1 cellular context compared by ENCODE assay signal in genomic region chr7:471866-472639, GRCh38.
TF ChIP-seq lines count a peak whose summit lies in the region.

No MANE protein-coding gene starts in this region.

TF ChIP-seq in HEK293, 187 proteins besides CTCF, POLR2A, EP300 and RAD21 (continued from another document and continues in another):
- TF ChIP-seq PRDM10 (tag by site-specific recombination; IDR thresholded peaks at IDR 0.05) (no peak), ZNF112 (tag by site-specific recombination; IDR thresholded peaks at IDR 0.05) (no peak), HOXC10 (CRISPR knock-in tag; IDR thresholded peaks at IDR 0.05) (no peak), ZSCAN30 (tag by site-specific recombination; IDR thresholded peaks at IDR 0.05) (no peak), PRDM1 (tag by site-specific recombination; IDR thresholded peaks at IDR 0.05) (no peak), WT1 (tag by site-specific recombination; IDR thresholded peaks at IDR 0.05) (no peak), ZNF354C (tag by site-specific recombination; IDR thresholded peaks at IDR 0.05; ENCODE audit: borderline replicate concordance, low read depth) (no peak), ZNF341 (tag by site-specific recombination; IDR thresholded peaks at IDR 0.05; ENCODE audit: low read depth) (peak; percentile 71), ZNF544 (tag by site-specific recombination; IDR thresholded peaks at IDR 0.05) (no peak), KLF9 (tag by site-specific recombination; IDR thresholded peaks at IDR 0.05; ENCODE audit: low read depth) (no peak), TSHZ1 (tag by site-specific recombination; IDR thresholded peaks at IDR 0.05; ENCODE audit: borderline replicate concordance) (no peak), ZNF202 (tag by site-specific recombination; IDR thresholded peaks at IDR 0.05; ENCODE audit: borderline replicate concordance) (no peak), ZXDB (tag by site-specific recombination; IDR thresholded peaks at IDR 0.05) (peak; percentile 56; the same call in 1 of the 2 replicates), ZBTB8A (tag by site-specific recombination; IDR thresholded peaks at IDR 0.05) (0 out of 2 replicates have a peak, but pooled peaks have one; percentile 7), ZNF302 (tag by site-specific recombination; IDR thresholded peaks at IDR 0.05; ENCODE audit: low read depth) (no peak), ZNF561 (tag by site-specific recombination; IDR thresholded peaks at IDR 0.05; ENCODE audit: borderline replicate concordance) (0 out of 2 replicates have a peak, but pooled peaks have one; percentile 17), ZNF16 (tag by site-specific recombination; IDR thresholded peaks at IDR 0.05; ENCODE audit: low read depth) (no peak), FEZF1 (tag by site-specific recombination; IDR thresholded peaks at IDR 0.05) (no peak), ZNF10 (tag by site-specific recombination; IDR thresholded peaks at IDR 0.05) (peak; percentile 75; the same call in 1 of the 2 replicates), ZNF2 (tag by site-specific recombination; IDR thresholded peaks at IDR 0.05) (no peak), ZNF174 (tag by site-specific recombination; IDR thresholded peaks at IDR 0.05) (no peak), ZBTB21 (tag by site-specific recombination; IDR thresholded peaks at IDR 0.05) (no peak), GLI4 (tag by site-specific recombination; IDR thresholded peaks at IDR 0.05) (no peak), GLI2 (tag by site-specific recombination; IDR thresholded peaks at IDR 0.05; ENCODE audit: borderline replicate concordance, low read depth) (no peak), KLF8 (tag by site-specific recombination; IDR thresholded peaks at IDR 0.05) (no peak), OSR2 (tag by site-specific recombination; IDR thresholded peaks at IDR 0.05) (peak; percentile 39; the same call in 1 of the 2 replicates), ZNF398 (tag by site-specific recombination; IDR thresholded peaks at IDR 0.05) (0 out of 2 replicates have a peak, but pooled peaks have one; percentile 52), ZNF501 (tag by site-specific recombination; IDR thresholded peaks at IDR 0.05) (no peak), ZNF596 (tag by site-specific recombination; IDR thresholded peaks at IDR 0.05) (no peak), ZBTB7A (tag by site-specific recombination; IDR thresholded peaks at IDR 0.05; ENCODE audit: low read depth) (no peak), ZNF223 (tag by site-specific recombination; IDR thresholded peaks at IDR 0.05) (no peak), ZBTB17 (tag by site-specific recombination; IDR thresholded peaks at IDR 0.05) (no peak), SETDB1 (IDR thresholded peaks at IDR 0.05; ENCODE audit: insufficient read length, low read length) (no peak), YY1 (tag by site-specific recombination; IDR thresholded peaks at IDR 0.05) (no peak), ZNF600 (tag by site-specific recombination; IDR thresholded peaks at IDR 0.05) (peak; percentile 91), ZNF324 (tag by site-specific recombination; IDR thresholded peaks at IDR 0.05) (no peak), BCL11B (tag by site-specific recombination; IDR thresholded peaks at IDR 0.05; ENCODE audit: low read depth) (no peak), ZNF292 (tag by site-specific recombination; IDR thresholded peaks at IDR 0.05; ENCODE audit: borderline replicate concordance, low read depth) (no peak), SCRT2 (tag by site-specific recombination; IDR thresholded peaks at IDR 0.05) (no peak), MEIS1 (CRISPR knock-in tag; IDR thresholded peaks at IDR 0.05; ENCODE audit: borderline replicate concordance) (no peak)
- TF ChIP-seq, protein P1, sequence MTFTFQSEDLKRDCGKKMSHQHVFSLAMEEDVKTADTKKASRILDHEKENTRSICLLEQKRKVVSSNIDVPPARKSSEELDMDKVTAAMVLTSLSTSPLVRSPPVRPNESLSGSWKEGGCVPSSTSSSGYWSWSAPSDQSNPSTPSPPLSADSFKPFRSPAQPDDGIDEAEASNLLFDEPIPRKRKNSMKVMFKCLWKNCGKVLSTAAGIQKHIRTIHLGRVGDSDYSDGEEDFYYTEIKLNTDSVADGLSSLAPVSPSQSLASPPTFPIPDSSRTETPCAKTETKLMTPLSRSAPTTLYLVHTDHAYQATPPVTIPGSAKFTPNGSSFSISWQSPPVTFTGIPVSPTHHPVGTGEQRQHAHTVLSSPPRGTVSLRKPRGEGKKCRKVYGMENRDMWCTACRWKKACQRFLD (tag by site-specific recombination; IDR thresholded peaks at IDR 0.05) = no peak
- TF ChIP-seq, protein P2, sequence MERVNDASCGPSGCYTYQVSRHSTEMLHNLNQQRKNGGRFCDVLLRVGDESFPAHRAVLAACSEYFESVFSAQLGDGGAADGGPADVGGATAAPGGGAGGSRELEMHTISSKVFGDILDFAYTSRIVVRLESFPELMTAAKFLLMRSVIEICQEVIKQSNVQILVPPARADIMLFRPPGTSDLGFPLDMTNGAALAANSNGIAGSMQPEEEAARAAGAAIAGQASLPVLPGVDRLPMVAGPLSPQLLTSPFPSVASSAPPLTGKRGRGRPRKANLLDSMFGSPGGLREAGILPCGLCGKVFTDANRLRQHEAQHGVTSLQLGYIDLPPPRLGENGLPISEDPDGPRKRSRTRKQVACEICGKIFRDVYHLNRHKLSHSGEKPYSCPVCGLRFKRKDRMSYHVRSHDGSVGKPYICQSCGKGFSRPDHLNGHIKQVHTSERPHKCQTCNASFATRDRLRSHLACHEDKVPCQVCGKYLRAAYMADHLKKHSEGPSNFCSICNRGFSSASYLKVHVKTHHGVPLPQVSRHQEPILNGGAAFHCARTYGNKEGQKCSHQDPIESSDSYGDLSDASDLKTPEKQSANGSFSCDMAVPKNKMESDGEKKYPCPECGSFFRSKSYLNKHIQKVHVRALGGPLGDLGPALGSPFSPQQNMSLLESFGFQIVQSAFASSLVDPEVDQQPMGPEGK (tag by site-specific recombination; IDR thresholded peaks at IDR 0.05) = 0 out of 2 replicates have a peak, but pooled peaks have one; percentile 51
- TF ChIP-seq, protein P3, sequence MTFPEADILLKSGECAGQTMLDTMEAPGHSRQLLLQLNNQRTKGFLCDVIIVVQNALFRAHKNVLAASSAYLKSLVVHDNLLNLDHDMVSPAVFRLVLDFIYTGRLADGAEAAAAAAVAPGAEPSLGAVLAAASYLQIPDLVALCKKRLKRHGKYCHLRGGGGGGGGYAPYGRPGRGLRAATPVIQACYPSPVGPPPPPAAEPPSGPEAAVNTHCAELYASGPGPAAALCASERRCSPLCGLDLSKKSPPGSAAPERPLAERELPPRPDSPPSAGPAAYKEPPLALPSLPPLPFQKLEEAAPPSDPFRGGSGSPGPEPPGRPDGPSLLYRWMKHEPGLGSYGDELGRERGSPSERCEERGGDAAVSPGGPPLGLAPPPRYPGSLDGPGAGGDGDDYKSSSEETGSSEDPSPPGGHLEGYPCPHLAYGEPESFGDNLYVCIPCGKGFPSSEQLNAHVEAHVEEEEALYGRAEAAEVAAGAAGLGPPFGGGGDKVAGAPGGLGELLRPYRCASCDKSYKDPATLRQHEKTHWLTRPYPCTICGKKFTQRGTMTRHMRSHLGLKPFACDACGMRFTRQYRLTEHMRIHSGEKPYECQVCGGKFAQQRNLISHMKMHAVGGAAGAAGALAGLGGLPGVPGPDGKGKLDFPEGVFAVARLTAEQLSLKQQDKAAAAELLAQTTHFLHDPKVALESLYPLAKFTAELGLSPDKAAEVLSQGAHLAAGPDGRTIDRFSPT (tag by site-specific recombination; IDR thresholded peaks at IDR 0.05) = no peak
- TF ChIP-seq, protein P4, sequence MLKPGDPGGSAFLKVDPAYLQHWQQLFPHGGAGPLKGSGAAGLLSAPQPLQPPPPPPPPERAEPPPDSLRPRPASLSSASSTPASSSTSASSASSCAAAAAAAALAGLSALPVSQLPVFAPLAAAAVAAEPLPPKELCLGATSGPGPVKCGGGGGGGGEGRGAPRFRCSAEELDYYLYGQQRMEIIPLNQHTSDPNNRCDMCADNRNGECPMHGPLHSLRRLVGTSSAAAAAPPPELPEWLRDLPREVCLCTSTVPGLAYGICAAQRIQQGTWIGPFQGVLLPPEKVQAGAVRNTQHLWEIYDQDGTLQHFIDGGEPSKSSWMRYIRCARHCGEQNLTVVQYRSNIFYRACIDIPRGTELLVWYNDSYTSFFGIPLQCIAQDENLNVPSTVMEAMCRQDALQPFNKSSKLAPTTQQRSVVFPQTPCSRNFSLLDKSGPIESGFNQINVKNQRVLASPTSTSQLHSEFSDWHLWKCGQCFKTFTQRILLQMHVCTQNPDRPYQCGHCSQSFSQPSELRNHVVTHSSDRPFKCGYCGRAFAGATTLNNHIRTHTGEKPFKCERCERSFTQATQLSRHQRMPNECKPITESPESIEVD (tag by site-specific recombination; IDR thresholded peaks at IDR 0.05) = no peak; the same call in 1 of the 2 replicates
- TF ChIP-seq, protein P5, sequence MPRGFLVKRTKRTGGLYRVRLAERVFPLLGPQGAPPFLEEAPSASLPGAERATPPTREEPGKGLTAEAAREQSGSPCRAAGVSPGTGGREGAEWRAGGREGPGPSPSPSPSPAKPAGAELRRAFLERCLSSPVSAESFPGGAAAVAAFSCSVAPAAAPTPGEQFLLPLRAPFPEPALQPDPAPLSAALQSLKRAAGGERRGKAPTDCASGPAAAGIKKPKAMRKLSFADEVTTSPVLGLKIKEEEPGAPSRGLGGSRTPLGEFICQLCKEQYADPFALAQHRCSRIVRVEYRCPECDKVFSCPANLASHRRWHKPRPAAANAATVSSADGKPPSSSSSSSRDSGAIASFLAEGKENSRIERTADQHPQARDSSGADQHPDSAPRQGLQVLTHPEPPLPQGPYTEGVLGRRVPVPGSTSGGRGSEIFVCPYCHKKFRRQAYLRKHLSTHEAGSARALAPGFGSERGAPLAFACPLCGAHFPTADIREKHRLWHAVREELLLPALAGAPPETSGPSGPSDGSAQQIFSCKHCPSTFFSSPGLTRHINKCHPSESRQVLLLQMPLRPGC (tag by site-specific recombination; IDR thresholded peaks at IDR 0.05) = no peak
- TF ChIP-seq, protein P6, sequence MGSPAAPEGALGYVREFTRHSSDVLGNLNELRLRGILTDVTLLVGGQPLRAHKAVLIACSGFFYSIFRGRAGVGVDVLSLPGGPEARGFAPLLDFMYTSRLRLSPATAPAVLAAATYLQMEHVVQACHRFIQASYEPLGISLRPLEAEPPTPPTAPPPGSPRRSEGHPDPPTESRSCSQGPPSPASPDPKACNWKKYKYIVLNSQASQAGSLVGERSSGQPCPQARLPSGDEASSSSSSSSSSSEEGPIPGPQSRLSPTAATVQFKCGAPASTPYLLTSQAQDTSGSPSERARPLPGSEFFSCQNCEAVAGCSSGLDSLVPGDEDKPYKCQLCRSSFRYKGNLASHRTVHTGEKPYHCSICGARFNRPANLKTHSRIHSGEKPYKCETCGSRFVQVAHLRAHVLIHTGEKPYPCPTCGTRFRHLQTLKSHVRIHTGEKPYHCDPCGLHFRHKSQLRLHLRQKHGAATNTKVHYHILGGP (tag by site-specific recombination; IDR thresholded peaks at IDR 0.05) = no peak
